Comparison of ENCODE assay signal across 10 cellular contexts in the genomic region with DNA sequence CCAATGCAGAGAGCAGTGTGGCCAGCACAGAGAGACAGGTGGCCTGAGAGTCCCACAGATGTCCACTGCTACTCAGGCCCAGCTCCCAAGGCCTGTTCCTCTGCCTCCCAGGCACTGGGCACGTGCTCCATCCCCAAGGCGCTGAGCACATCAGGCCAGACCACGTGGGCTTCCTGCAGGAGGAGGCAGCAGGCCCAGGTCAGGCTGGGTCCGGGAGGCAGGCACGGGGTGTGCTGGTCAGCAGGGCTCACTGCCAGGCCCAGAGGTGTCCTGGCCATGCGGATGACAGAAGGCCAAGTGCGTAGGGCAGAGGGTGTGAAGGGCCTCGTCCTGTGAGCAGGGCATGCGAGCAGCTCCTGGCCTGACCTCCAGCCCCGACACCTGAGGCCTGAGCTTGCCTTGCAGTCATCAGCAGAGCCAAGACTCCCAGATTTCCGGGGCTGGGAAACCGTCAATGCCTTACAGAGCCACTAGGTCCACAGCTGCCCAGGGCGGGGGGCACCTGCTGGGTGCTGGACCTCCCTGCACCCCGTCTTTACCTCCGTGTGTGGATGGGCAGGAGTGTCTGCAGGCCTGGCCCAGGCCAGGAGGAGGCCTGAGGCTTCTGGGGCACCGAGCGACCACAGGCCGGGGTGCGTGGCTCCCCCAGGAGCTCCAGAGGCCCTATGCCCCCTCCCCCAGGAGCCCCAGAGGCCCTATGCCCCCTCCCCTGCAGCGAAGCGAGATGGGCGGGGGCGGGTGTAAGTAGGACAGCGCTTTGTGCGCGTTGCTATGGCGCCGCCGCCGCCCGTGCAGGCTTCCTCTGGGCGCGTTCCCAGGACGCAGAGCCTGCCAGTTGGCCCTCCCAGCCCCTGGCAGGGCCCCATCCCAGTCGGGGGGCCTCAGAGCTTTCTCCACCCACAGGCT. TPM values are rescaled to one million over a fixed set of nuclear protein-coding genes. Genes with fewer than 3 reads are reported as not detected.
A peak's percentile ranks its signal among the peaks of the same experiment; 100 is the strongest.
DNase-seq lines count a peak whose midpoint lies in the region; ATAC-seq and TF ChIP-seq lines count a peak whose summit lies in the region.
"Had no signal": no experiment of that assay in that cellular context is flagged by ENCODE, and none has a peak within 500 bp of the region (broad histone marks: within the 10 kb centered on the region; RNA-seq: fewer than 3 reads in every experiment).

No MANE protein-coding gene starts in this region.

- WGBS in thyroid gland, 2 donors = 60 to 69% methylated on average over 12 to 28 of the region's 35 CpGs

- DNase-seq in H7 = peak; percentile 73
- peak; percentile 74 for DNase-seq in inferior parietal cortex (ENCODE audit: extremely low spot score)
- peak; percentile 89 for DNase-seq in retina
- DNase-seq in stimulated activated CD4-positive, alpha-beta T cell treated with anti-CD3 and anti-CD28 coated beads, Interleukin-4, amount 100 ng/mL, for 1 hour = no peak
- DNase-seq in activated naive CD8-positive, alpha-beta T cell treated with anti-CD3 and anti-CD28 coated beads, Interleukin-2, amount 50 U/mL, for 24 hours = no peak
- no peak for DNase-seq in thyroid gland
- DNase-seq: Calu3 had no signal

- H3K27ac Mint-ChIP-seq in activated naive CD8-positive, alpha-beta T cell treated with anti-CD3 and anti-CD28 coated beads, Interleukin-2, amount 50 U/mL, for 24 hours = no peak overlapping the region

- H3K4me3 Mint-ChIP-seq in activated naive CD8-positive, alpha-beta T cell treated with anti-CD3 and anti-CD28 coated beads, Interleukin-2, amount 50 U/mL, for 24 hours = no peak overlapping the region

- no peaks in the 10 kb centered on the region for H3K27me3 ChIP-seq in H7 (ENCODE audit: control insufficient read depth, insufficient read depth, low read length)
- H3K27me3 ChIP-seq in thyroid gland = no peaks in the 10 kb centered on the region

- no peak for ATAC-seq in activated naive CD8-positive, alpha-beta T cell treated with anti-CD3 and anti-CD28 coated beads, Interleukin-2, amount 50 U/mL, for 24 hours
- ATAC-seq in HG02759 (IDR thresholded peaks at IDR 0.05; ENCODE audit: unreplicated experiment) = no peak

- TF ChIP-seq POLR2A in thyroid gland (IDR thresholded peaks at IDR 0.05) = no peak

- no peaks in the 10 kb centered on the region for H3K9me3 ChIP-seq in thyroid gland
- H3K9me3 ChIP-seq: prostate gland had no signal

- peaks cover 2% of the 10 kb centered on the region for H3K27me3 Mint-ChIP-seq in activated naive CD8-positive, alpha-beta T cell treated with anti-CD3 and anti-CD28 coated beads, Interleukin-2, amount 50 U/mL, for 24 hours

- H3K4me3 ChIP-seq in H7 (ENCODE audit: insufficient read depth, low read depth, low read length) (no peak overlapping the region), thyroid gland (replicated peaks in 1 of 3) (no peak overlapping the region)
- H3K4me3 ChIP-seq: prostate gland had no signal

- H3K36me3 ChIP-seq in H7 (replicated peaks; ENCODE audit: control insufficient read depth, insufficient read depth, low read length) (no peaks in the 10 kb centered on the region), thyroid gland (no peaks in the 10 kb centered on the region)
- H3K36me3 ChIP-seq: prostate gland had no signal

- peak overlapping the region; percentile 96 for H3K27ac ChIP-seq in angular gyrus (ENCODE audit: low read depth, low read length)
- no peak overlapping the region for H3K27ac ChIP-seq in thyroid gland

- no peaks in the 10 kb centered on the region for H3K36me3 Mint-ChIP-seq in activated naive CD8-positive, alpha-beta T cell treated with anti-CD3 and anti-CD28 coated beads, Interleukin-2, amount 50 U/mL, for 24 hours (ENCODE audit: low read depth)

- peaks cover 37 to 82% of the 10 kb centered on the region in 2 donors for H3K4me1 ChIP-seq in thyroid gland

- intact Hi-C loops in thyroid gland (cut with DNase I) = no loop called here

- H3K9me3 Mint-ChIP-seq in activated naive CD8-positive, alpha-beta T cell treated with anti-CD3 and anti-CD28 coated beads, Interleukin-2, amount 50 U/mL, for 24 hours = no peaks in the 10 kb centered on the region

- H3K4me1 Mint-ChIP-seq in activated naive CD8-positive, alpha-beta T cell treated with anti-CD3 and anti-CD28 coated beads, Interleukin-2, amount 50 U/mL, for 24 hours = no peaks in the 10 kb centered on the region

- TF ChIP-seq CTCF in thyroid gland (IDR thresholded peaks at IDR 0.05) = no peak

RNA-seq across cellular contexts. Expression of gene TRMT61A, which starts 15.0 kb away (rescaled TPM):
- total RNA-seq in H7 (2014; rRNA removed; shearing (Covaris generic)) = 13.4 and 14.1 TPM in 2 replicates
- total RNA-seq in thyroid gland = 10 to 100 TPM; 14.9 to 24.4 (median 21.3) TPM

RNA-seq across cellular contexts. Expression of gene BAG5, which starts 18.5 kb away (rescaled TPM):
- total RNA-seq in H7 (2014; rRNA removed; shearing (Covaris generic)) = 16.6 and 17.7 TPM in 2 replicates
- total RNA-seq in thyroid gland = 10 to 100 TPM; 39.4 to 77.5 (median 44.4) TPM

RNA-seq across cellular contexts. Expression of gene COA8, which starts 18.8 kb away (rescaled TPM):
- 15.8 and 17.4 TPM in 2 replicates for total RNA-seq in H7 (2014; rRNA removed; shearing (Covaris generic))
- total RNA-seq in thyroid gland = 10 to 100 TPM; 25.9 to 50.4 (median 33.6) TPM

RNA-seq across cellular contexts. Expression of gene CKB, which starts 21.3 kb away (rescaled TPM):
- total RNA-seq in H7 (2014; rRNA removed; shearing (Covaris generic)) = 282 and 412 TPM in 2 replicates
- 100 to 1,000 TPM; 190 to 373 (median 266) TPM for total RNA-seq in thyroid gland

Comparison
In these comparisons a context has a peak if more than half of its experiments do, and no peak if none do; other contexts are left out.
1. DNase-seq: peak in H7 (single experiment), inferior parietal cortex (single experiment) and retina (single experiment); none in stimulated activated CD4-positive, alpha-beta T cell treated with anti-CD3 and anti-CD28 coated beads, Interleukin-4, amount 100 ng/mL, for 1 hour (single experiment), activated naive CD8-positive, alpha-beta T cell treated with anti-CD3 and anti-CD28 coated beads, Interleukin-2, amount 50 U/mL, for 24 hours (single experiment) and thyroid gland (0 of 2).